In the genomic region with DNA sequence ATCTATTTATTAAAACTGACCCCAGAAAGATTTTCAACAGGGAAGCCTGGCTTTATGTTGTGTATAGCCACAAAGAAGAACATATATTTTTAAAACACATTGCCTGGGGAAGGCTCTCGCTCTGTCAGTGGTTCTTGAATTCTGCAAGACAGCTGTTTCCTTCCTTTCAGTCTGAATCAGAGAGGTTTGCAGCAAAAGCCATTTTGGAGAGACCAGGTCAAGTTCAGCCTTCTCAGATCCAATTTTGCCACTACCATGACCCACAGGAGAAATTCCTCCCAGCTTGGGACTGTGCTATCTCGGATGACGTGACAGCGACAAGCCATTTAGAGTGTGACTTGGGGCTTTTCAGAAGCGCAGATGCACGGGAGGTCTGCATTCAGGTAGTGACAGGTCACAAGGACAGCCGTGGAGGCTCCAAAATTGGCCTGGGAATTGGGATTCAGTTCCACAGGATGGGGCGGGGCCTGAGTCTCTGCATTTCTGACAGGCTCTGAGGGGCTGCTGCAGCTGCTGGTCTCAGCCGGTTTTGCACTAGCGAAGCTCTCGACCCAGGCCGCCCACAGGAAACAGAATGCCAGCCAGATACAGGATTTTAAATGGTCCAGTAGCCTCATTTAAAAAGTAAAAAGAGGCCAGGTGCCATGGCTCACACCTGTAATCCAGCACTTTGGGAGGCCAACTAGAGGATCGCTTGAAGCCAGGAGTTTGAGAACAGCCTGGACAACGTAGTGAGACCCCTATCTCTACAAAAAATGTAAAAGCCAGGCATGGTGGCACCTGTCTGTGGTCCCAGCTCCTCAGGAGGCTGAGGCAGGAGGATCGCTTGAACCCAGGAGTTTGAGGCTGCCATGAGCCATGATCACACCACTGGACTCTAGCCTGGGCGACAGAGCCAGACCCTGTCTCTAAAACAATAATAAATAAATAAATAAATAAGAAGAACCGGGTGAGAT, we compare ENCODE assay signal across 13 cellular contexts.
A peak's percentile ranks its signal among the peaks of the same experiment; 100 is the strongest.
DNase-seq lines count a peak whose midpoint lies in the region; ATAC-seq and TF ChIP-seq lines count a peak whose summit lies in the region.
"Had no signal": no experiment of that assay in that cellular context is flagged by ENCODE, and none has a peak within 500 bp of the region (broad histone marks: within the 10 kb centered on the region; RNA-seq: fewer than 3 reads in every experiment).

No MANE protein-coding gene starts in this region.

- H3K27ac Mint-ChIP-seq in CD4-positive, CD25-positive, alpha-beta regulatory T cell = peak overlapping the region; percentile 85 to 94 (median 90)
- H3K27ac Mint-ChIP-seq in IgD-negative memory B cell (peak overlapping the region in 2 of 3 donors; percentile 84 to 91), nephron progenitor cell (no peak overlapping the region)
- H3K27ac Mint-ChIP-seq in activated CD8-positive, alpha-beta T cell treated with anti-CD3 and anti-CD28 coated beads, Interleukin-2, amount 10 ng/mL, durations not matched to agents 7 days and 5 days = peak overlapping the region; percentile 74
- H3K27ac Mint-ChIP-seq: activated T-helper 17 cell treated with anti-CD3 and anti-CD28 coated beads, Interleukin-2, amount 50 U/mL, for 72 hours; H9; natural killer cell treated with Interleukin-12 subunit alpha and Interleukin-12 subunit beta and Interleukin-15 and Interleukin-18, amount 100 ng/mL, for 72 hours had no signal

- no peak for TF ChIP-seq RAD21 in neural cell (conservative IDR thresholded peaks at IDR 0.05)

- H3K4me1 Mint-ChIP-seq in CD4-positive, CD25-positive, alpha-beta regulatory T cell = peaks cover 11 to 78% (median 22%) of the 10 kb centered on the region in 4 donors
- H3K4me1 Mint-ChIP-seq in IgD-negative memory B cell = peaks cover 26 to 33% (median 33%) of the 10 kb centered on the region in 3 donors
- H3K4me1 Mint-ChIP-seq in activated CD8-positive, alpha-beta T cell treated with anti-CD3 and anti-CD28 coated beads, Interleukin-2, amount 10 ng/mL, durations not matched to agents 7 days and 5 days (ENCODE audit: low read depth) = peaks cover 77% of the 10 kb centered on the region
- H3K4me1 Mint-ChIP-seq in nephron progenitor cell = peaks cover 56% of the 10 kb centered on the region

- H3K36me3 ChIP-seq in CD4-positive, CD25-positive, alpha-beta regulatory T cell (ENCODE audit: control insufficient read depth, insufficient read depth, low read length) = no peaks in the 10 kb centered on the region
- H3K36me3 ChIP-seq in neural cell (ENCODE audit: insufficient read depth, low read length) = no peaks in the 10 kb centered on the region

- peak overlapping the region; percentile 63 to 78 (median 66) for H3K4me3 Mint-ChIP-seq in CD4-positive, CD25-positive, alpha-beta regulatory T cell
- H3K4me3 Mint-ChIP-seq in IgD-negative memory B cell (peak overlapping the region; percentile 71 to 89 (median 88)), nephron progenitor cell (no peak overlapping the region)
- peak overlapping the region; percentile 8 for H3K4me3 Mint-ChIP-seq in activated CD8-positive, alpha-beta T cell treated with anti-CD3 and anti-CD28 coated beads, Interleukin-2, amount 10 ng/mL, durations not matched to agents 7 days and 5 days
- H3K4me3 Mint-ChIP-seq: activated T-helper 17 cell treated with anti-CD3 and anti-CD28 coated beads, Interleukin-2, amount 50 U/mL, for 72 hours; H9; natural killer cell treated with Interleukin-12 subunit alpha and Interleukin-12 subunit beta and Interleukin-15 and Interleukin-18, amount 100 ng/mL, for 72 hours had no signal

- peak overlapping the region; percentile 33 for H3K4me2 ChIP-seq in neural cell (ENCODE audit: low read length)

- TF ChIP-seq CTCF in neural cell (IDR thresholded peaks at IDR 0.05; ENCODE audit: poor library complexity, severe bottlenecking) (no peak), nephron progenitor cell (IDR thresholded peaks at IDR 0.05) (no peak)

- H3K4me1 ChIP-seq in CD4-positive, CD25-positive, alpha-beta regulatory T cell (ENCODE audit: control insufficient read depth, insufficient read depth, low read length, poor library complexity, severe bottlenecking) = peaks cover 77% of the 10 kb centered on the region

- H3F3A ChIP-seq in neural cell (ENCODE audit: insufficient read depth, low read length, poor library complexity, severe bottlenecking) = no peaks in the 10 kb centered on the region

- POLR2A ChIA-PET in activated CD8-positive, alpha-beta T cell treated with anti-CD3 and anti-CD28 coated beads, Interleukin-2, amount 10 ng/mL, durations not matched to agents 7 days and 5 days (lab: Charles Lee) = interaction anchor here (0.7 to 0.9 kb wide), 2 partner anchors 76 to 308 kb away, joined by 3 read pairs; no protein-coding TSS in a partner anchor

- CTCF ChIA-PET in activated CD8-positive, alpha-beta T cell treated with anti-CD3 and anti-CD28 coated beads, Interleukin-2, amount 10 ng/mL, durations not matched to agents 7 days and 5 days (lab: Charles Lee) = interaction anchor here (0.7 to 4.8 kb wide), 12 partner anchors 9 to 307 kb away, joined by 3 to 31 read pairs (median 3); no protein-coding TSS in a partner anchor

- H3K9me2 ChIP-seq in neural cell (ENCODE audit: insufficient read depth, low read length) = no peaks in the 10 kb centered on the region

- no peak for TF ChIP-seq EP300 in neural cell (conservative IDR thresholded peaks at IDR 0.05; ENCODE audit: poor library complexity, severe bottlenecking)

- no peak for ATAC-seq in CD4-positive, CD25-positive, alpha-beta regulatory T cell (ENCODE audit: low read depth in 2 of 2)
- ATAC-seq in activated CD8-positive, alpha-beta T cell treated with anti-CD3 and anti-CD28 coated beads, Interleukin-2, amount 10 ng/mL, durations not matched to agents 7 days and 5 days = no peak
- no peak for ATAC-seq in GM19397 (IDR thresholded peaks at IDR 0.05; ENCODE audit: unreplicated experiment)
- ATAC-seq: activated T-helper 17 cell treated with anti-CD3 and anti-CD28 coated beads, Interleukin-2, amount 50 U/mL, for 72 hours; natural killer cell treated with Interleukin-12 subunit alpha and Interleukin-12 subunit beta and Interleukin-15 and Interleukin-18, amount 100 ng/mL, for 72 hours had no signal

- H3K27ac ChIP-seq in CD4-positive, CD25-positive, alpha-beta regulatory T cell (ENCODE audit: insufficient read depth, low read length, poor library complexity, severe bottlenecking) = peak overlapping the region; percentile 69
- peak overlapping the region; percentile 75 for H3K27ac ChIP-seq in neural cell (ENCODE audit: low read length)
- H3K27ac ChIP-seq: VCaP had no signal

- H3K4me3 ChIP-seq in CD4-positive, CD25-positive, alpha-beta regulatory T cell (ENCODE audit: low read depth, low read length) = peak overlapping the region; percentile 16
- peak overlapping the region; percentile 33 for H3K4me3 ChIP-seq in neural cell (ENCODE audit: low read length)

- no peaks in the 10 kb centered on the region for H3K27me3 ChIP-seq in CD4-positive, CD25-positive, alpha-beta regulatory T cell (ENCODE audit: control insufficient read depth, insufficient read depth, low read length)
- no peaks in the 10 kb centered on the region for H3K27me3 ChIP-seq in neural cell (ENCODE audit: insufficient read depth, low read depth, low read length)

- peak overlapping the region; percentile 61 for H3K9ac ChIP-seq in neural cell (ENCODE audit: low read length)

- H3K36me3 Mint-ChIP-seq in CD4-positive, CD25-positive, alpha-beta regulatory T cell = no peaks in the 10 kb centered on the region
- H3K36me3 Mint-ChIP-seq in IgD-negative memory B cell = no peaks in the 10 kb centered on the region
- no peaks in the 10 kb centered on the region for H3K36me3 Mint-ChIP-seq in activated CD8-positive, alpha-beta T cell treated with anti-CD3 and anti-CD28 coated beads, Interleukin-2, amount 10 ng/mL, durations not matched to agents 7 days and 5 days (ENCODE audit: low read depth)
- no peaks in the 10 kb centered on the region for H3K36me3 Mint-ChIP-seq in nephron progenitor cell (ENCODE audit: low read depth)
- H3K36me3 Mint-ChIP-seq: natural killer cell treated with Interleukin-12 subunit alpha and Interleukin-12 subunit beta and Interleukin-15 and Interleukin-18, amount 100 ng/mL, for 72 hours had no signal

- no peaks in the 10 kb centered on the region for H3K9me3 Mint-ChIP-seq in CD4-positive, CD25-positive, alpha-beta regulatory T cell
- H3K9me3 Mint-ChIP-seq in IgD-negative memory B cell (no peaks in the 10 kb centered on the region), nephron progenitor cell (no peaks in the 10 kb centered on the region)
- H3K9me3 Mint-ChIP-seq in activated CD8-positive, alpha-beta T cell treated with anti-CD3 and anti-CD28 coated beads, Interleukin-2, amount 10 ng/mL, durations not matched to agents 7 days and 5 days (ENCODE audit: insufficient read depth) = no peaks in the 10 kb centered on the region
- H3K9me3 Mint-ChIP-seq: activated T-helper 17 cell treated with anti-CD3 and anti-CD28 coated beads, Interleukin-2, amount 50 U/mL, for 72 hours; H9; natural killer cell treated with Interleukin-12 subunit alpha and Interleukin-12 subunit beta and Interleukin-15 and Interleukin-18, amount 100 ng/mL, for 72 hours had no signal

- H4K20me1 ChIP-seq in neural cell (ENCODE audit: insufficient read depth) = no peaks in the 10 kb centered on the region

- H3K9me3 ChIP-seq in CD4-positive, CD25-positive, alpha-beta regulatory T cell (ENCODE audit: control insufficient read depth in 2 of 2, low read length in 2 of 2) = no peaks in the 10 kb centered on the region
- no peaks in the 10 kb centered on the region for H3K9me3 ChIP-seq in neural cell (ENCODE audit: low read length)

- H3K79me2 ChIP-seq in neural cell (replicated peaks; ENCODE audit: insufficient read depth, low read length) = no peaks in the 10 kb centered on the region

- peaks cover 5% of the 10 kb centered on the region for H3K27me3 Mint-ChIP-seq in CD4-positive, CD25-positive, alpha-beta regulatory T cell
- peaks cover 2% of the 10 kb centered on the region for H3K27me3 Mint-ChIP-seq in IgD-negative memory B cell
- H3K27me3 Mint-ChIP-seq in activated CD8-positive, alpha-beta T cell treated with anti-CD3 and anti-CD28 coated beads, Interleukin-2, amount 10 ng/mL, durations not matched to agents 7 days and 5 days (ENCODE audit: low read depth) = no peaks in the 10 kb centered on the region
- peaks cover 44% of the 10 kb centered on the region for H3K27me3 Mint-ChIP-seq in nephron progenitor cell (ENCODE audit: low read depth, poor library complexity)

- H2AFZ ChIP-seq in neural cell (ENCODE audit: low read depth, low read length) = no peak overlapping the region

- DNase-seq in CD4-positive, CD25-positive, alpha-beta regulatory T cell = peak in 1 of 3 donors; percentile 47
- DNase-seq in activated CD8-positive, alpha-beta T cell treated with anti-CD3 and anti-CD28 coated beads, Interleukin-2, amount 10 ng/mL, durations not matched to agents 7 days and 5 days = no peak
- DNase-seq in NCI-H187 (lab: John Stamatoyannopoulos, UW) (no peak), activated T-cell treated with anti-CD3 and anti-CD28 coated beads for 4 hours (no peak), nephron progenitor cell (no peak)
- DNase-seq: H9; stimulated activated naive CD4-positive, alpha-beta T cell treated with Interleukin-2 at 50 U/mL for 16 hours had no signal

TF ChIP-seq in neural cell, 6 proteins besides CTCF, POLR2A, EP300 and RAD21 (continues in another document):
- TF ChIP-seq MXI1 (conservative IDR thresholded peaks at IDR 0.05; ENCODE audit: poor library complexity, severe bottlenecking) (no peak), EZH2 (IDR thresholded peaks at IDR 0.05; ENCODE audit: borderline replicate concordance, insufficient read depth, low read length, poor library complexity, severe bottlenecking) (no peak)
